In genomic region chr9:90805006-90805993, GRCh38 we compare ENCODE assay signal across 14 cellular contexts. TPM values are rescaled to one million over a fixed set of nuclear protein-coding genes. Genes with fewer than 3 reads are reported as not detected.
DNase-seq lines count a peak whose midpoint lies in the region; FAIRE-seq and TF ChIP-seq lines count a peak whose summit lies in the region.
"Had no signal": no experiment of that assay in that cellular context is flagged by ENCODE, and none has a peak within 500 bp of the region (broad histone marks: within the 10 kb centered on the region; RNA-seq: fewer than 3 reads in every experiment).

No MANE protein-coding gene starts in this region.

- H3K36me3 ChIP-seq in suprapubic skin: no peaks in the 10 kb centered on the region
- H3K36me3 ChIP-seq: breast epithelium, esophagus squamous epithelium, neural progenitor cell had no signal

- no peaks in the 10 kb centered on the region for H3K9me3 ChIP-seq in suprapubic skin
- H3K9me3 ChIP-seq: breast epithelium, esophagus squamous epithelium had no signal

- no peak overlapping the region for H3K27ac ChIP-seq in suprapubic skin
- H3K27ac ChIP-seq: breast epithelium, neural progenitor cell had no signal

- H3K27me3 ChIP-seq in suprapubic skin: peaks cover 19% of the 10 kb centered on the region

- peaks cover 35% of the 10 kb centered on the region for H3K4me1 ChIP-seq in suprapubic skin
- H3K4me1 ChIP-seq: breast epithelium had no signal

- no peak overlapping the region for H3K4me3 ChIP-seq in suprapubic skin
- H3K4me3 ChIP-seq: breast epithelium, esophagus squamous epithelium, neural progenitor cell had no signal

- TF ChIP-seq CTCF in D721Med (IDR thresholded peaks at IDR 0.05; ENCODE audit: insufficient read depth, missing control alignments) (no peak), suprapubic skin (IDR thresholded peaks at IDR 0.05) (no peak)

- no peak for DNase-seq in D721Med (ENCODE audit: insufficient read length, low spot score)
- DNase-seq in NAMALWA (ENCODE audit: low spot score): peak; percentile 80
- DNase-seq in NCI-H748 treated with DMSO at 0.1 percent for 48 hours (lab: John Stamatoyannopoulos, UW): peak; percentile 51
- DNase-seq in left kidney (ENCODE audit: low read depth, low spot score): peak; percentile 37
- DNase-seq in globus pallidus (ENCODE audit: low spot score): no peak
- DNase-seq in epidermal melanocyte (ENCODE audit: insufficient read length, low spot score): no peak
- no peak for DNase-seq in suprapubic skin (ENCODE audit: low spot score in 2 of 2)
- DNase-seq in hepatic stellate cell (ENCODE audit: low spot score): no peak
- DNase-seq: CD4-positive, alpha-beta T cell; esophagus squamous epithelium; PC-3; stimulated activated CD4-positive, alpha-beta T cell treated with anti-CD3 and anti-CD28 coated beads, Interleukin-15, amount 100 ng/mL, for 24 hours had no signal

- peak; percentile 89 for FAIRE-seq in D721Med (lab: Jason Lieb, UNC)

- WGBS in suprapubic skin: 71% methylated on average over 6 of the region's 6 CpGs

- no peak for TF ChIP-seq POLR2A in suprapubic skin (IDR thresholded peaks at IDR 0.05)

- TF ChIP-seq EP300 in suprapubic skin (IDR thresholded peaks at IDR 0.05): no peak

RNA-seq across cellular contexts. Expression of gene SYK, which starts 3.7 kb away (rescaled TPM):
- total RNA-seq in suprapubic skin: 10 to 100 TPM; 22.0 to 31.6 (median 25.0) TPM

Comparison
In these comparisons a context has a peak if more than half of its experiments do, and no peak if none do; other contexts are left out.
1. DNase-seq: peak in NAMALWA (single experiment), NCI-H748 treated with DMSO at 0.1 percent for 48 hours (single experiment) and left kidney (single experiment); none in D721Med (single experiment), globus pallidus (single experiment), epidermal melanocyte (single experiment), suprapubic skin (0 of 2) and hepatic stellate cell (single experiment).